In genomic region chr2:191321861-191322662, GRCh38 we compare ENCODE assay signal across 1 cellular context.
A peak's percentile ranks its signal among the peaks of the same experiment; 100 is the strongest.
TF ChIP-seq lines count a peak whose summit lies in the region.

No MANE protein-coding gene starts in this region.

TF ChIP-seq in SK-N-SH treated with all-trans-retinoic acid at 6 μM for 48 hours, 23 proteins besides CTCF, POLR2A, EP300 and RAD21 (continued from another document):
- TF ChIP-seq ZNF8 (CRISPR knock-in tag; IDR thresholded peaks at IDR 0.05): no peak
- no peak for TF ChIP-seq ZNF565 (CRISPR knock-in tag; conservative IDR thresholded peaks at IDR 0.05; ENCODE audit: low read depth)
- TF ChIP-seq OSR1 (CRISPR knock-in tag; IDR thresholded peaks at IDR 0.05): no peak
- TF ChIP-seq RARB (CRISPR knock-in tag; IDR thresholded peaks at IDR 0.05): no peak
- no peak for TF ChIP-seq ZFP30 (CRISPR knock-in tag; IDR thresholded peaks at IDR 0.05)
- TF ChIP-seq CSDC2 (CRISPR knock-in tag; IDR thresholded peaks at IDR 0.05): no peak
- TF ChIP-seq ZNF70 (CRISPR knock-in tag; IDR thresholded peaks at IDR 0.05): peak; percentile 28; the same call in 1 of the 2 replicates
- TF ChIP-seq, protein P1, sequence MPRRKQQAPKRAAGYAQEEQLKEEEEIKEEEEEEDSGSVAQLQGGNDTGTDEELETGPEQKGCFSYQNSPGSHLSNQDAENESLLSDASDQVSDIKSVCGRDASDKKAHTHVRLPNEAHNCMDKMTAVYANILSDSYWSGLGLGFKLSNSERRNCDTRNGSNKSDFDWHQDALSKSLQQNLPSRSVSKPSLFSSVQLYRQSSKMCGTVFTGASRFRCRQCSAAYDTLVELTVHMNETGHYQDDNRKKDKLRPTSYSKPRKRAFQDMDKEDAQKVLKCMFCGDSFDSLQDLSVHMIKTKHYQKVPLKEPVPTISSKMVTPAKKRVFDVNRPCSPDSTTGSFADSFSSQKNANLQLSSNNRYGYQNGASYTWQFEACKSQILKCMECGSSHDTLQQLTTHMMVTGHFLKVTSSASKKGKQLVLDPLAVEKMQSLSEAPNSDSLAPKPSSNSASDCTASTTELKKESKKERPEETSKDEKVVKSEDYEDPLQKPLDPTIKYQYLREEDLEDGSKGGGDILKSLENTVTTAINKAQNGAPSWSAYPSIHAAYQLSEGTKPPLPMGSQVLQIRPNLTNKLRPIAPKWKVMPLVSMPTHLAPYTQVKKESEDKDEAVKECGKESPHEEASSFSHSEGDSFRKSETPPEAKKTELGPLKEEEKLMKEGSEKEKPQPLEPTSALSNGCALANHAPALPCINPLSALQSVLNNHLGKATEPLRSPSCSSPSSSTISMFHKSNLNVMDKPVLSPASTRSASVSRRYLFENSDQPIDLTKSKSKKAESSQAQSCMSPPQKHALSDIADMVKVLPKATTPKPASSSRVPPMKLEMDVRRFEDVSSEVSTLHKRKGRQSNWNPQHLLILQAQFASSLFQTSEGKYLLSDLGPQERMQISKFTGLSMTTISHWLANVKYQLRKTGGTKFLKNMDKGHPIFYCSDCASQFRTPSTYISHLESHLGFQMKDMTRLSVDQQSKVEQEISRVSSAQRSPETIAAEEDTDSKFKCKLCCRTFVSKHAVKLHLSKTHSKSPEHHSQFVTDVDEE (CRISPR knock-in tag; IDR thresholded peaks at IDR 0.05): peak; percentile 86
- TF ChIP-seq ESRRG (CRISPR knock-in tag; IDR thresholded peaks at IDR 0.05): no peak
- no peak for TF ChIP-seq TOX (CRISPR knock-in tag; IDR thresholded peaks at IDR 0.05; ENCODE audit: borderline replicate concordance)
